In genomic region chr19:43774103-43774939, GRCh38 we compare ENCODE assay signal across 1 cellular context.
TF ChIP-seq lines count a peak whose summit lies in the region.

No MANE protein-coding gene starts in this region.

TF ChIP-seq in K562, 482 proteins besides CTCF, POLR2A, EP300 and RAD21 (continued from another document and continues in another):
- TF ChIP-seq ETV6 (IDR thresholded peaks at IDR 0.05; ENCODE audit: borderline replicate concordance in 1 of 2, low read depth in 2 of 2, low read length in 1 of 2) (peak in 1 of 2 experiments; percentile 35; a peak in 1 of 4 replicates), ETV6 (CRISPR knock-in tag; IDR thresholded peaks at IDR 0.05; ENCODE audit: borderline replicate concordance) (peak; percentile 67; the same call in 1 of the 2 replicates), PCBP2 (IDR thresholded peaks at IDR 0.05; ENCODE audit: low read depth, low read length, poor library complexity, severe bottlenecking) (peak; percentile 85), GTF3C2 (IDR thresholded peaks at IDR 0.05; ENCODE audit: borderline replicate concordance, extremely low read depth, insufficient read length) (no peak), YBX1 (IDR thresholded peaks at IDR 0.05) (no peak), ZNF140 (CRISPR knock-in tag; IDR thresholded peaks at IDR 0.05) (no peak), MLX (CRISPR knock-in tag; conservative IDR thresholded peaks at IDR 0.05) (no peak), CCAR2 (IDR thresholded peaks at IDR 0.05; ENCODE audit: low read depth, low read length) (no peak), IRF1 (CRISPR knock-in tag; IDR thresholded peaks at IDR 0.05; ENCODE audit: borderline replicate concordance) (no peak; the same call in 1 of the 2 replicates), KDM4B (IDR thresholded peaks at IDR 0.05; ENCODE audit: borderline replicate concordance in 2 of 2, low read depth in 1 of 2) (peak in 1 of 2 experiments; percentile 82; a peak in 2 of 4 replicates), EGR1 (conservative IDR thresholded peaks at IDR 0.05) (peak; percentile 80), BCL6 (CRISPR knock-in tag; IDR thresholded peaks at IDR 0.05) (no peak), ZNF551 (CRISPR knock-in tag; IDR thresholded peaks at IDR 0.05) (no peak), SRF (CRISPR knock-in tag; IDR thresholded peaks at IDR 0.05) (peak in 1 of 2 experiments; percentile 60; a peak in 1 of 4 replicates), AFF1 (IDR thresholded peaks at IDR 0.05; ENCODE audit: low read depth in 1 of 2, partially characterized antibody in 2 of 2) (peak in 1 of 2 experiments; percentile 78), BRD4 (IDR thresholded peaks at IDR 0.05) (no peak), GABPA (tag; conservative IDR thresholded peaks at IDR 0.05; ENCODE audit: low read depth) (peak; percentile 36; the same call in 1 of the 2 replicates), COPS2 (conservative IDR thresholded peaks at IDR 0.05) (no peak), IRF9 (tag; IDR thresholded peaks at IDR 0.05) (no peak), DACH1 (IDR thresholded peaks at IDR 0.05; ENCODE audit: partially characterized antibody) (peak; percentile 86), NCOA4 (IDR thresholded peaks at IDR 0.05; ENCODE audit: partially characterized antibody) (no peak), FOXK2 (conservative IDR thresholded peaks at IDR 0.05 in 1 of 2, IDR thresholded peaks at IDR 0.05 in 1 of 2; ENCODE audit: low read depth in 2 of 2) (peak in 1 of 2 experiments; percentile 76; a peak in 1 of 4 replicates), SMAD4 (CRISPR knock-in tag; conservative IDR thresholded peaks at IDR 0.05) (peak; percentile 99), ARID1B (IDR thresholded peaks at IDR 0.05) (peak; percentile 99), TCF3 (CRISPR knock-in tag; IDR thresholded peaks at IDR 0.05) (peak; percentile 98), NFATC3 (IDR thresholded peaks at IDR 0.05) (no peak), ATF4 (CRISPR knock-in tag; IDR thresholded peaks at IDR 0.05) (no peak; the same call in 1 of the 2 replicates), ZNF121 (CRISPR knock-in tag; conservative IDR thresholded peaks at IDR 0.05) (0 out of 2 replicates have a peak, but pooled peaks have one; percentile 39), CHCHD3 (CRISPR knock-in tag; IDR thresholded peaks at IDR 0.05) (no peak), ZNF444 (CRISPR knock-in tag; IDR thresholded peaks at IDR 0.05) (no peak), RHOXF2B (CRISPR knock-in tag; conservative IDR thresholded peaks at IDR 0.05) (no peak), TSHZ1 (CRISPR knock-in tag; IDR thresholded peaks at IDR 0.05) (no peak), ATF7 (IDR thresholded peaks at IDR 0.05) (peak; percentile 85), ZNF449 (CRISPR knock-in tag; IDR thresholded peaks at IDR 0.05) (peak; percentile 52; the same call in 1 of the 2 replicates), TCF7L2 (IDR thresholded peaks at IDR 0.05; ENCODE audit: low read depth, low read length) (no peak), KDM2B (CRISPR knock-in tag; IDR thresholded peaks at IDR 0.05) (peak; percentile 95; the same call in 1 of the 2 replicates), ZNF431 (CRISPR knock-in tag; IDR thresholded peaks at IDR 0.05) (peak; percentile 89), PHF20 (IDR thresholded peaks at IDR 0.05; ENCODE audit: partially characterized antibody) (peak; percentile 71), ZNF75A (CRISPR knock-in tag; IDR thresholded peaks at IDR 0.05) (no peak), MTA2 (IDR thresholded peaks at IDR 0.05; ENCODE audit: low read depth) (peak; percentile 96), SREBF2 (CRISPR knock-in tag; IDR thresholded peaks at IDR 0.05) (no peak), SAFB (IDR thresholded peaks at IDR 0.05; ENCODE audit: borderline replicate concordance, low read depth, low read length) (0 out of 2 replicates have a peak, but pooled peaks have one; percentile 37), HNRNPH1 (optimal IDR thresholded peaks at IDR 0.05; ENCODE audit: low read depth, low read length) (no peak), ZBTB1 (CRISPR knock-in tag; IDR thresholded peaks at IDR 0.05; ENCODE audit: borderline replicate concordance, low read depth) (peak; percentile 99), ZNF232 (CRISPR knock-in tag; IDR thresholded peaks at IDR 0.05) (peak; percentile 83; the same call in 1 of the 2 replicates), SIN3B (IDR thresholded peaks at IDR 0.05; ENCODE audit: low read depth) (no peak), E2F1 (CRISPR knock-in tag; IDR thresholded peaks at IDR 0.05) (peak; percentile 92), HSF4 (CRISPR knock-in tag; IDR thresholded peaks at IDR 0.05; ENCODE audit: borderline replicate concordance) (peak; percentile 71), CBX5 (IDR thresholded peaks at IDR 0.05; ENCODE audit: borderline replicate concordance, low read depth) (0 out of 2 replicates have a peak, but pooled peaks have one; percentile 70), SP1 (CRISPR knock-in tag; IDR thresholded peaks at IDR 0.05) (peak; percentile 95), ZFX (CRISPR knock-in tag; IDR thresholded peaks at IDR 0.05) (peak; percentile 49)
